22 cellular contexts compared by ENCODE assay signal in the genomic region with DNA sequence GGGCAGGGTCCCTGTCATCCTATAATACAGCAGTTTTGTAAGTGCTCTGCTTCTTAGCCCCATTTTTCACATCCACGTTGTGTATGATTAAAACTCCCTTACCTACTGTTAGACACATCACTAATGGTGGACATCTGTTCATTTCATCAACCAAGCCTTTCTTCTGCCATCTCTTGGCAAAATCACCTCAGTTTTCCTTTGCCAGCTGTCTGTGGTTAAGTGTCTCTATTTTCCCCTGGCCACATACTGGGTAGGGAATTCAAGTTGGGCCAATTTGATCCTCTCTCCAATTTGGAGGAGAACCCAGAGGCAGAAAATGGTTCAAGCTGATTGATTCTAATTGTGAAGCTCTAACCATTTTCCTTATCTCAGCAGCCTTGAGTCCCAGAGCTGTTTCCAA.
"Had no signal": no experiment of that assay in that cellular context is flagged by ENCODE, and none has a peak within 500 bp of the region (broad histone marks: within the 10 kb centered on the region; RNA-seq: fewer than 3 reads in every experiment).

No MANE protein-coding gene starts in this region.

- H3K9me3 Mint-ChIP-seq: mesothelial cell of epicardium, nephron, neural progenitor cell had no signal

- H3K27me3 Mint-ChIP-seq: effector memory CD8-positive, alpha-beta T cell; naive thymus-derived CD4-positive, alpha-beta T cell; stimulated activated memory B cell treated with anti-CD40 and anti-IgM and Interleukin-4, amounts not matched to agents 10 μg/mL and 1 μg/mL and 100 μg/mL, for 72 hours had no signal

- H3K4me1 Mint-ChIP-seq: naive thymus-derived CD4-positive, alpha-beta T cell; nephron; neural progenitor cell; stimulated activated memory B cell treated with anti-CD40 and anti-IgM and Interleukin-4, amounts not matched to agents 10 μg/mL and 1 μg/mL and 100 μg/mL, for 72 hours had no signal

- H3K36me3 Mint-ChIP-seq: mesothelial cell of epicardium; naive thymus-derived CD4-positive, alpha-beta T cell; neural progenitor cell; stimulated activated memory B cell treated with anti-CD40 and anti-IgM and Interleukin-4, amounts not matched to agents 10 μg/mL and 1 μg/mL and 100 μg/mL, for 72 hours had no signal

- DNase-seq: cortex of kidney; effector memory CD8-positive, alpha-beta T cell; erythroblast; esophagus squamous epithelium; foreskin melanocyte; glutamatergic neuron; heart right ventricle; hippocampal formation; left cardiac atrium; left lung; mesenchymal stem cell; mucosa of descending colon; naive thymus-derived CD4-positive, alpha-beta T cell; stimulated activated CD4-positive, alpha-beta T cell treated with anti-CD3 and anti-CD28 coated beads, Interleukin-2, amount 100 ng/mL, for 24 hours; stimulated activated CD4-positive, alpha-beta T cell treated with anti-CD3 and anti-CD28 coated beads, Interleukin-4, amount 100 ng/mL, for 4 hours; stimulated activated naive CD8-positive, alpha-beta T cell treated with anti-CD3 and anti-CD28 coated beads, Interleukin-15, Interleukin-2, amounts not matched to agents 100 U/mL and 50 U/mL, for 24 hours; upper lobe of right lung; uterus had no signal

- H3K27ac Mint-ChIP-seq: effector memory CD8-positive, alpha-beta T cell; mesothelial cell of epicardium; naive thymus-derived CD4-positive, alpha-beta T cell; nephron; neural progenitor cell; stimulated activated memory B cell treated with anti-CD40 and anti-IgM and Interleukin-4, amounts not matched to agents 10 μg/mL and 1 μg/mL and 100 μg/mL, for 72 hours had no signal

- H3K4me3 Mint-ChIP-seq: effector memory CD8-positive, alpha-beta T cell; mesothelial cell of epicardium; naive thymus-derived CD4-positive, alpha-beta T cell; nephron; neural progenitor cell; stimulated activated memory B cell treated with anti-CD40 and anti-IgM and Interleukin-4, amounts not matched to agents 10 μg/mL and 1 μg/mL and 100 μg/mL, for 72 hours had no signal
